Comparison of ENCODE assay signal across 1 cellular context in genomic region chr6:7785243-7785941, GRCh38.
TF ChIP-seq lines count a peak whose summit lies in the region.

No MANE protein-coding gene starts in this region.

TF ChIP-seq in IMR-90, 13 proteins besides CTCF, POLR2A, EP300 and RAD21 (continued from another document):
- TF ChIP-seq CEBPB (IDR thresholded peaks at IDR 0.05; ENCODE audit: low read depth, low read length): no peak
- TF ChIP-seq MAFK (IDR thresholded peaks at IDR 0.05; ENCODE audit: low read depth, low read length): no peak
- no peak for TF ChIP-seq RCOR1 (IDR thresholded peaks at IDR 0.05; ENCODE audit: insufficient replicate concordance, low read length)
- no peak for TF ChIP-seq MXI1 (IDR thresholded peaks at IDR 0.05; ENCODE audit: borderline replicate concordance, low read depth, low read length)
